In genomic region chr3:157157836-157158235, GRCh38 we compare ENCODE assay signal across 9 cellular contexts. TPM values are rescaled to one million over a fixed set of nuclear protein-coding genes. Genes with fewer than 3 reads are reported as not detected.
DNase-seq lines count a peak whose midpoint lies in the region; ATAC-seq and TF ChIP-seq lines count a peak whose summit lies in the region.
"Had no signal": no experiment of that assay in that cellular context is flagged by ENCODE, and none has a peak within 500 bp of the region (broad histone marks: within the 10 kb centered on the region; RNA-seq: fewer than 3 reads in every experiment).

No MANE protein-coding gene starts in this region.

- peaks cover 12 to 58% (median 35%) of the 10 kb centered on the region in 4 donors for H3K36me3 ChIP-seq in right lobe of liver
- peaks cover 0 to 45% (median 11%) of the 10 kb centered on the region in 4 donors for H3K36me3 ChIP-seq in transverse colon

- no peaks in the 10 kb centered on the region for H3K9me3 Mint-ChIP-seq in activated naive CD4-positive, alpha-beta T cell treated with anti-CD3 and anti-CD28 coated beads for 36 hours

- H3K4me1 Mint-ChIP-seq in activated naive CD4-positive, alpha-beta T cell treated with anti-CD3 and anti-CD28 coated beads for 36 hours (ENCODE audit: low read depth): peaks cover 52% of the 10 kb centered on the region

- H3K4me3 ChIP-seq in astrocyte of the spinal cord (ENCODE audit: low read depth, low read length): peak overlapping the region; percentile 92
- H3K4me3 ChIP-seq in right lobe of liver: peak overlapping the region; percentile 82 to 84 (median 83)
- peak overlapping the region in 2 of 4 donors; percentile 85 to 95 for H3K4me3 ChIP-seq in transverse colon

- TF ChIP-seq CTCF in astrocyte of the spinal cord (IDR thresholded peaks at IDR 0.05; ENCODE audit: low read depth, low read length): no peak
- TF ChIP-seq CTCF in right lobe of liver (IDR thresholded peaks at IDR 0.05): no peak
- TF ChIP-seq CTCF in transverse colon (IDR thresholded peaks at IDR 0.05): no peak

- H3K4me1 ChIP-seq in right lobe of liver (peaks cover 0 to 59% (median 21%) of the 10 kb centered on the region in 4 donors), transverse colon (peaks cover 50 to 76% (median 58%) of the 10 kb centered on the region in 4 donors)

- no peaks in the 10 kb centered on the region for H3K27me3 Mint-ChIP-seq in activated naive CD4-positive, alpha-beta T cell treated with anti-CD3 and anti-CD28 coated beads for 36 hours (ENCODE audit: low read depth)

- in situ Hi-C loops in astrocyte of the spinal cord (cut with HindIII; ENCODE audit: low sequenced_read_pairs): no loop called here
- in situ Hi-C loops in transverse colon (cut with MboI; ENCODE audit: low pct_ligation_motif_present in 1 of 4, low pct_unique_long_range_greater_than_20kb in 1 of 4, low sequenced_read_pairs in 3 of 4): loop anchor here in 2 of 4 donors (25.0 kb wide), 2 partner anchors 471 to 1296 kb away; partner anchors contain the start of genes GMPS (in 1 of the 2) and SLC33A1 (in 1 of the 2)
- in situ Hi-C loops in KBM-7 (cut with MboI; ENCODE audit: low pct_unique_long_range_greater_than_20kb, low sequenced_read_pairs): no loop called here

- H3K4me3 Mint-ChIP-seq in activated naive CD4-positive, alpha-beta T cell treated with anti-CD3 and anti-CD28 coated beads for 36 hours: peak overlapping the region; percentile 93

- TF ChIP-seq POLR2A in right lobe of liver (IDR thresholded peaks at IDR 0.05) (no peak), transverse colon (IDR thresholded peaks at IDR 0.05) (no peak), erythroblast (IDR thresholded peaks at IDR 0.05; ENCODE audit: low read length) (no peak)

- intact Hi-C loops in activated naive CD4-positive, alpha-beta T cell treated with anti-CD3 and anti-CD28 coated beads for 36 hours (cut with micrococcal nuclease): no loop called here
- intact Hi-C loops in right lobe of liver (cut with DNase I): no loop called here
- intact Hi-C loops in transverse colon (cut with DNase I; ENCODE audit: low total_unique reads): no loop called here

- peak overlapping the region; percentile 99 for H3K27ac Mint-ChIP-seq in activated naive CD4-positive, alpha-beta T cell treated with anti-CD3 and anti-CD28 coated beads for 36 hours

- TF ChIP-seq EP300 in transverse colon (IDR thresholded peaks at IDR 0.05; ENCODE audit: low read depth): no peak

- DNase-seq in activated naive CD4-positive, alpha-beta T cell treated with anti-CD3 and anti-CD28 coated beads for 36 hours: no peak
- DNase-seq in activated naive CD4-positive, alpha-beta T cell treated with Interleukin-2 at 50 U/mL for 16 hours: no peak
- no peak for DNase-seq in astrocyte of the spinal cord (ENCODE audit: low read depth, low spot score)
- DNase-seq in right lobe of liver: no peak
- no peak for DNase-seq in transverse colon
- no peak for DNase-seq in GF-D8 (lab: John Stamatoyannopoulos, UW)
- DNase-seq in erythroblast (lab: John Stamatoyannopoulos, UW): no peak
- no peak for DNase-seq in KBM-7
- DNase-seq: SHP77 treated with DMSO at 0.1 percent for 48 hours had no signal

- no peak for ATAC-seq in right lobe of liver

- H3K27me3 ChIP-seq in right lobe of liver (no peaks in the 10 kb centered on the region), transverse colon (no peaks in the 10 kb centered on the region)

- CTCF ChIA-PET in activated naive CD4-positive, alpha-beta T cell treated with anti-CD3 and anti-CD28 coated beads for 36 hours (lab: Charles Lee): no interaction called here

- no peaks in the 10 kb centered on the region for H3K9me3 ChIP-seq in right lobe of liver
- H3K9me3 ChIP-seq in transverse colon: no peaks in the 10 kb centered on the region

- H3K36me3 Mint-ChIP-seq in activated naive CD4-positive, alpha-beta T cell treated with anti-CD3 and anti-CD28 coated beads for 36 hours (ENCODE audit: low read depth): peaks cover 73% of the 10 kb centered on the region

- H3K27ac ChIP-seq in right lobe of liver (peak overlapping the region; percentile 100), transverse colon (peak overlapping the region; percentile 98 to 100 (median 100))

RNA-seq across cellular contexts. Expression of gene CCNL1, which starts 2.1 kb away (rescaled TPM):
- total RNA-seq in activated naive CD4-positive, alpha-beta T cell treated with anti-CD3 and anti-CD28 coated beads for 36 hours: 100 to 1,000 TPM; 206 to 214 TPM
- total RNA-seq in right lobe of liver (100 to 1,000 TPM in 2 of 6 experiments, 10 to 100 TPM in 4; 34.0 to 153 (median 78.5) TPM), transverse colon (100 to 1,000 TPM; 288 to 422 (median 308) TPM)
